Comparison of ENCODE assay signal across 8 cellular contexts in the genomic region with DNA sequence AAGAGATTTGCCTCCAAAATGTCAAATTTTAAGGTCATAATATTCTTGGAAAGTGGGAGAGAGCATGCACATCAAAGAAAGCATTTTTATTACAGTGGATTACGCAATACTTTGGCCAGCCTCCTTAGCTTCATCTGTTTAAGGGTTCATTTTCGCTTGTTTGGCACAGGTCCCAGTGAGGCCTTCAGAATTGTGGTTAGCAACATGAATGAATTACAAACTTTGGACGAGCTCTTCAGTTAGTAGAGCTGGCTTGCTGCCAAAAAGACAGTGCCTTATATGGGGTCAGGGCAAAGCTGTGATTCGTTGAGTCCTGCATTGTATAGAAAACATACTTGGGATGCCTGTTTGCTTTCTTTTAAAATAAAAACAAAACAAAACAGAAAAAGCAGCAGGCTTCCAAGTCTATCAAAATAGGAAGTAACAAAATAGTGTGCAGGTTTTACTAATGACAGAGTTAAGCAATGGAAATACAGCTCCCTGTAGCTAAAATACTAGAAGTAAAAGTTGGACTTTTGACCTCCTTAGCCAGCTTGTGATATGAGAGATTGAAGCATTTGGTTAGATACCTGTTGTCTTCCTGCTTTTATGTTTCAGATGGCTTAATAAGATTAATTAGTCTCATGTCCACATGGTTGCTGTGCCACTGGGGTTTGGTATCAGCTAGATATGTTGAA.
DNase-seq lines count a peak whose midpoint lies in the region; ATAC-seq and TF ChIP-seq lines count a peak whose summit lies in the region.

No MANE protein-coding gene starts in this region.

- H3K27ac ChIP-seq in mammary epithelial cell (ENCODE audit: insufficient read depth, low read depth, low read length) = no peak overlapping the region

- H3K27me3 ChIP-seq in mammary epithelial cell (ENCODE audit: insufficient read depth, low read length) = no peaks in the 10 kb centered on the region

- peaks cover 37% of the 10 kb centered on the region for H3K36me3 Mint-ChIP-seq in stimulated activated effector memory CD8-positive, alpha-beta T cell treated with anti-CD3 and anti-CD28 coated beads, Interleukin-12 subunit alpha, Interleukin-12 subunit beta, amount 100 ng/mL, for 72 hours

- no peak overlapping the region for H3K9ac ChIP-seq in mammary epithelial cell (ENCODE audit: insufficient read depth, low read length)

- no TSS peak for BruUV-seq in mammary epithelial cell (replicated peaks; lab: Mats Ljungman, UMichigan)

- no peak overlapping the region for H2AFZ ChIP-seq in mammary epithelial cell (ENCODE audit: low read depth, low read length)

- H3K4me1 ChIP-seq in mammary epithelial cell (ENCODE audit: insufficient read depth, low read length) = peaks cover 27% of the 10 kb centered on the region

- H3K4me3 Mint-ChIP-seq in stimulated activated effector memory CD8-positive, alpha-beta T cell treated with anti-CD3 and anti-CD28 coated beads, Interleukin-12 subunit alpha, Interleukin-12 subunit beta, amount 100 ng/mL, for 72 hours = no peak overlapping the region

- H3K4me1 Mint-ChIP-seq in stimulated activated effector memory CD8-positive, alpha-beta T cell treated with anti-CD3 and anti-CD28 coated beads, Interleukin-12 subunit alpha, Interleukin-12 subunit beta, amount 100 ng/mL, for 72 hours = peaks cover 7% of the 10 kb centered on the region

- no peak overlapping the region for H3K27ac Mint-ChIP-seq in stimulated activated effector memory CD8-positive, alpha-beta T cell treated with anti-CD3 and anti-CD28 coated beads, Interleukin-12 subunit alpha, Interleukin-12 subunit beta, amount 100 ng/mL, for 72 hours

- WGBS in mammary epithelial cell (ENCODE audit: low coverage, missing lambda C conversion rate) = 0% methylated on average over 4 of the region's 4 CpGs

- no peaks in the 10 kb centered on the region for H4K20me1 ChIP-seq in mammary epithelial cell (ENCODE audit: insufficient read depth, low read length)

- peak; percentile 86 for ATAC-seq in HG02610 (IDR thresholded peaks at IDR 0.05; ENCODE audit: unreplicated experiment)
- peak; percentile 76 for ATAC-seq in stimulated activated effector memory CD8-positive, alpha-beta T cell treated with anti-CD3 and anti-CD28 coated beads, Interleukin-12 subunit alpha, Interleukin-12 subunit beta, amount 100 ng/mL, for 72 hours

- H3K9me3 Mint-ChIP-seq in stimulated activated effector memory CD8-positive, alpha-beta T cell treated with anti-CD3 and anti-CD28 coated beads, Interleukin-12 subunit alpha, Interleukin-12 subunit beta, amount 100 ng/mL, for 72 hours = no peaks in the 10 kb centered on the region

- dilution Hi-C loops in mammary epithelial cell (cut with HindIII; ENCODE audit: low sequenced_read_pairs) = no loop called here

- TF ChIP-seq CTCF in mammary epithelial cell (conservative IDR thresholded peaks at IDR 0.05 in 1 of 2, IDR thresholded peaks at IDR 0.05 in 1 of 2; ENCODE audit: extremely low read depth in 1 of 2, insufficient read depth in 1 of 2, low read depth in 1 of 2, low read length in 2 of 2) = no peak

- peaks cover 6% of the 10 kb centered on the region for H3K36me3 ChIP-seq in mammary epithelial cell (ENCODE audit: insufficient read depth, low read length)

- in situ Hi-C loops in mammary epithelial cell (cut with MboI; ENCODE audit: low sequenced_read_pairs in 2 of 2) = loop anchor here in 1 of 2 donors (25.0 kb wide), 1 partner anchor 438 kb away; no protein-coding TSS in a partner anchor

- H3K79me2 ChIP-seq in mammary epithelial cell (ENCODE audit: insufficient read depth, low read length) = no peaks in the 10 kb centered on the region

- H3K4me3 ChIP-seq in mammary epithelial cell (replicated peaks in 1 of 3; ENCODE audit: insufficient read depth in 1 of 3, low read depth in 2 of 3, low read length in 3 of 3) = no peak overlapping the region

- DNase-seq in stimulated activated CD4-positive, alpha-beta T cell treated with anti-CD3 and anti-CD28 coated beads, Interleukin-15, amount 100 ng/mL, for 24 hours = peak; percentile 38
- no peak for DNase-seq in stimulated activated CD4-positive, alpha-beta T cell treated with anti-CD3 and anti-CD28 coated beads, Interleukin-12 subunit alpha, Interleukin-12 subunit beta, amount 100 ng/mL, for 4 hours
- DNase-seq in NAMALWA (ENCODE audit: low spot score) (peak; percentile 96), SHP77 (lab: John Stamatoyannopoulos, UW) (peak; percentile 92), mammary epithelial cell (peak; percentile 97), kidney glomerular epithelial cell (lab: John Stamatoyannopoulos, UW) (peak; percentile 99)
- DNase-seq in stimulated activated effector memory CD8-positive, alpha-beta T cell treated with anti-CD3 and anti-CD28 coated beads, Interleukin-12 subunit alpha, Interleukin-12 subunit beta, amount 100 ng/mL, for 72 hours (ENCODE audit: low spot score in 2 of 2) = peak in 1 of 2 donors; percentile 69

- intact Hi-C loops in mammary epithelial cell (cut with micrococcal nuclease) = loop anchor here (5.0 kb wide), 1 partner anchor 48 kb away; no protein-coding TSS in a partner anchor

- H3K9me3 ChIP-seq in mammary epithelial cell (replicated peaks; ENCODE audit: insufficient read depth, low read length) = no peaks in the 10 kb centered on the region

- CTCF ChIA-PET in mammary epithelial cell (lab: Charles Lee; ENCODE audit: low non-redundant PET) = interaction anchor here (0.6 kb wide), 1 partner anchor 85 kb away, joined by 5 read pairs; no protein-coding TSS in a partner anchor

- peak overlapping the region; percentile 41 for H3K4me2 ChIP-seq in mammary epithelial cell (ENCODE audit: insufficient read depth, low read depth, low read length)
